ENCODE assay signal across 25 cellular contexts in the genomic region with DNA sequence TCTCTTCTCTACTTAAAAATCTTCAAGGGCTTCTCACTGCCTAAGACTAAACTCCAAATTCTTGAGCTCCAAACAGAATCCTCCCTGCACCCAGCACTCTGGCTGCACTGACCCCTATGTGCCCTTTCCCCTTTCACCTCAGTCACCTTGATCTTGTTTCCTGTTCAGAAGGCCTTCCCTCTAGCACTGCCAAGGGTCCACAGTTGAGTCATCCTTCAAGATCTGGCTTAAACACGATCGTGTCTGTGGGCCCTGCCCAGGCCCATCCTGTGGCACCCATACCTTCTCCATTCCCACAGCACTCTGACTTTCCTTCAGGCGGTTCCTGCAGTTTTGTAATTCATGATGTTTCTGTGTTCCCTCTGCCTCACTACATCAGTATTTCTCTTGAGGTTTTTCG.
DNase-seq lines count a peak whose midpoint lies in the region; ATAC-seq and TF ChIP-seq lines count a peak whose summit lies in the region.
"Had no signal": no experiment of that assay in that cellular context is flagged by ENCODE, and none has a peak within 500 bp of the region (broad histone marks: within the 10 kb centered on the region; RNA-seq: fewer than 3 reads in every experiment).

No MANE protein-coding gene starts in this region.

- H3K27me3 Mint-ChIP-seq in endothelial cell (ENCODE audit: unreplicated experiment): peaks cover 2% of the 10 kb centered on the region
- peaks cover 20% of the 10 kb centered on the region for H3K27me3 Mint-ChIP-seq in nephron (ENCODE audit: low read depth)
- peaks cover 0 to 10% of the 10 kb centered on the region in 2 donors for H3K27me3 Mint-ChIP-seq in effector memory CD8-positive, alpha-beta T cell
- peaks cover 0 to 3% of the 10 kb centered on the region in 2 donors for H3K27me3 Mint-ChIP-seq in stimulated activated naive B cell treated with anti-CD40 and anti-IgM and Interleukin-4, amounts not matched to agents 10 μg/mL and 1 μg/mL and 100 μg/mL, for 72 hours

- H3K4me1 Mint-ChIP-seq in endothelial cell (ENCODE audit: unreplicated experiment): peaks cover 60% of the 10 kb centered on the region
- peaks cover 44% of the 10 kb centered on the region for H3K4me1 Mint-ChIP-seq in nephron
- no peaks in the 10 kb centered on the region for H3K4me1 Mint-ChIP-seq in effector memory CD8-positive, alpha-beta T cell (ENCODE audit: low read depth in 2 of 2)
- no peaks in the 10 kb centered on the region for H3K4me1 Mint-ChIP-seq in stimulated activated naive B cell treated with anti-CD40 and anti-IgM and Interleukin-4, amounts not matched to agents 10 μg/mL and 1 μg/mL and 100 μg/mL, for 72 hours

- peaks cover 70% of the 10 kb centered on the region for H3K4me1 ChIP-seq in HUES48 (ENCODE audit: control insufficient read depth, insufficient read depth, low read length)
- H3K4me1 ChIP-seq: SJSA1 had no signal

- H3K27me3 ChIP-seq in HUES48 (ENCODE audit: control insufficient read depth, insufficient read depth, low read length): no peaks in the 10 kb centered on the region; the same call in 1 of the 2 replicates
- H3K27me3 ChIP-seq: SJSA1 had no signal

- H3K36me3 ChIP-seq in HUES48 (ENCODE audit: control insufficient read depth, insufficient read depth, low read length): no peaks in the 10 kb centered on the region
- H3K36me3 ChIP-seq: SJSA1 had no signal

- H3K9me3 ChIP-seq in HUES48 (ENCODE audit: control insufficient read depth, insufficient read depth, low read length): no peaks in the 10 kb centered on the region
- H3K9me3 ChIP-seq: SJSA1 had no signal

- H3K27ac Mint-ChIP-seq in endothelial cell (ENCODE audit: unreplicated experiment) (peak overlapping the region; percentile 38), nephron (peak overlapping the region in 2 of 3 experiments; percentile 42 to 55)
- H3K27ac Mint-ChIP-seq in effector memory CD8-positive, alpha-beta T cell: no peak overlapping the region
- no peak overlapping the region for H3K27ac Mint-ChIP-seq in stimulated activated naive B cell treated with anti-CD40 and anti-IgM and Interleukin-4, amounts not matched to agents 10 μg/mL and 1 μg/mL and 100 μg/mL, for 72 hours

- H3K36me3 Mint-ChIP-seq in endothelial cell (ENCODE audit: low read depth, unreplicated experiment) (peaks cover 12% of the 10 kb centered on the region), nephron (ENCODE audit: low read depth) (peaks cover 3% of the 10 kb centered on the region)
- H3K36me3 Mint-ChIP-seq in effector memory CD8-positive, alpha-beta T cell (ENCODE audit: insufficient read depth): no peaks in the 10 kb centered on the region
- H3K36me3 Mint-ChIP-seq in stimulated activated naive B cell treated with anti-CD40 and anti-IgM and Interleukin-4, amounts not matched to agents 10 μg/mL and 1 μg/mL and 100 μg/mL, for 72 hours: no peaks in the 10 kb centered on the region

- ATAC-seq in effector memory CD8-positive, alpha-beta T cell (replicated peaks): no peak
- no peak for ATAC-seq in stimulated activated naive B cell treated with anti-CD40 and anti-IgM and Interleukin-4, amounts not matched to agents 10 μg/mL and 1 μg/mL and 100 μg/mL, for 72 hours (replicated peaks)

- TF ChIP-seq CTCF in endothelial cell (IDR thresholded peaks at IDR 0.05; ENCODE audit: unreplicated experiment) (no peak), nephron (IDR thresholded peaks at IDR 0.05; ENCODE audit: unreplicated experiment in 3 of 3) (no peak)

- H3K27ac ChIP-seq in HUES48 (ENCODE audit: low read depth, low read length): peak overlapping the region; percentile 73
- H3K27ac ChIP-seq: GM23248, HL-60, PC-9, SJSA1 had no signal

- H3K4me3 Mint-ChIP-seq in endothelial cell (ENCODE audit: unreplicated experiment) (no peak overlapping the region), nephron (no peak overlapping the region)
- H3K4me3 Mint-ChIP-seq in effector memory CD8-positive, alpha-beta T cell: no peak overlapping the region
- no peak overlapping the region for H3K4me3 Mint-ChIP-seq in stimulated activated naive B cell treated with anti-CD40 and anti-IgM and Interleukin-4, amounts not matched to agents 10 μg/mL and 1 μg/mL and 100 μg/mL, for 72 hours

- H3K9me3 Mint-ChIP-seq in endothelial cell (ENCODE audit: unreplicated experiment) (no peaks in the 10 kb centered on the region), nephron (no peaks in the 10 kb centered on the region)
- H3K9me3 Mint-ChIP-seq in effector memory CD8-positive, alpha-beta T cell: no peaks in the 10 kb centered on the region
- no peaks in the 10 kb centered on the region for H3K9me3 Mint-ChIP-seq in stimulated activated naive B cell treated with anti-CD40 and anti-IgM and Interleukin-4, amounts not matched to agents 10 μg/mL and 1 μg/mL and 100 μg/mL, for 72 hours

- no peak overlapping the region for H3K9ac ChIP-seq in HUES48 (ENCODE audit: low read depth, low read length)
- H3K9ac ChIP-seq: GM23248 had no signal

- H3K4me3 ChIP-seq in HUES48 (ENCODE audit: low read depth, low read length): peak overlapping the region; percentile 13; the same call in 1 of the 2 replicates
- H3K4me3 ChIP-seq: GM23248, PC-9, SJSA1 had no signal

- DNase-seq in EL: peak; percentile 1
- no peak for DNase-seq in endothelial cell (ENCODE audit: low spot score)
- DNase-seq in effector memory CD8-positive, alpha-beta T cell: no peak
- DNase-seq in DMS 273 (lab: John Stamatoyannopoulos, UW; ENCODE audit: unreplicated experiment): no peak
- no peak for DNase-seq in stimulated activated naive B cell treated with anti-CD40 and anti-IgM and Interleukin-4, amounts not matched to agents 10 μg/mL and 1 μg/mL and 100 μg/mL, for 72 hours
- DNase-seq: Calu3; DMS153; DND-41; GM23248; HCEC 1CT; Karpas-422; NCI-H1092 treated with DMSO at 0.1 percent for 48 hours; NCI-H1436 treated with DMSO at 0.1 percent for 48 hours; NCI-H187 treated with DMSO at 0.1 percent for 48 hours; NCI-H2171 treated with DMSO at 0.1 percent for 48 hours; NCI-H345; NCI-H510A treated with DMSO at 0.1 percent for 48 hours; NCI-H748 treated with DMSO at 0.1 percent for 48 hours; NK-92 treated with Interleukin-12 subunit alpha and Interleukin-12 subunit beta, amount 100 ng/mL, for 24 hours; PC-9; Right ventricle myocardium superior had no signal

Comparison
In these comparisons a context has a peak if more than half of its experiments do, and no peak if none do; other contexts are left out.
1. H3K27ac Mint-ChIP-seq: peak in endothelial cell (single experiment) and nephron (2 of 3); none in effector memory CD8-positive, alpha-beta T cell (0 of 2) and stimulated activated naive B cell treated with anti-CD40 and anti-IgM and Interleukin-4, amounts not matched to agents 10 μg/mL and 1 μg/mL and 100 μg/mL, for 72 hours (single experiment).